In genomic region chr21:36867506-36867905, GRCh38 we compare ENCODE assay signal across 26 cellular contexts.
"Had no signal": no experiment of that assay in that cellular context is flagged by ENCODE, and none has a peak within 500 bp of the region (broad histone marks: within the 10 kb centered on the region; RNA-seq: fewer than 3 reads in every experiment).

No MANE protein-coding gene starts in this region.

- ATAC-seq: effector memory CD8-positive, alpha-beta T cell; heart left ventricle; left lobe of liver; mucosa of descending colon; stimulated activated effector memory CD8-positive, alpha-beta T cell treated with anti-CD3 and anti-CD28 coated beads, Interleukin-12 subunit alpha, Interleukin-12 subunit beta, amount 100 ng/mL, for 72 hours had no signal

- H3K36me3 ChIP-seq: heart left ventricle, ovary, right atrium auricular region, sigmoid colon, stomach, thyroid gland, upper lobe of left lung had no signal

- DNase-seq: cerebellar nuclear complex; cortex of kidney; effector memory CD8-positive, alpha-beta T cell; erythroblast; heart left ventricle; kidney; mesenchymal stem cell; mucosa of descending colon; naive B cell; nucleus accumbens; ovary; posterior cingulate gyrus; sigmoid colon; stimulated activated CD4-positive, alpha-beta T cell treated with anti-CD3 and anti-CD28 coated beads, Interleukin-2, amount 100 ng/mL, for 24 hours; stimulated activated CD4-positive, alpha-beta T cell treated with anti-CD3 and anti-CD28 coated beads, Interleukin-4, amount 100 ng/mL, for 24 hours; stimulated activated naive CD4-positive, alpha-beta T cell treated with Interleukin-2 at 50 U/mL for 16 hours; stomach; thyroid gland; upper lobe of left lung had no signal

- H3K9me3 Mint-ChIP-seq: effector memory CD8-positive, alpha-beta T cell; mesothelial cell of epicardium; naive B cell; nephron; stimulated activated effector memory CD8-positive, alpha-beta T cell treated with anti-CD3 and anti-CD28 coated beads, Interleukin-12 subunit alpha, Interleukin-12 subunit beta, amount 100 ng/mL, for 72 hours had no signal

- H3K36me3 Mint-ChIP-seq: mesothelial cell of epicardium; stimulated activated effector memory CD8-positive, alpha-beta T cell treated with anti-CD3 and anti-CD28 coated beads, Interleukin-12 subunit alpha, Interleukin-12 subunit beta, amount 100 ng/mL, for 72 hours had no signal

- H3K4me3 Mint-ChIP-seq: effector memory CD8-positive, alpha-beta T cell; mesothelial cell of epicardium; naive B cell; nephron; stimulated activated effector memory CD8-positive, alpha-beta T cell treated with anti-CD3 and anti-CD28 coated beads, Interleukin-12 subunit alpha, Interleukin-12 subunit beta, amount 100 ng/mL, for 72 hours had no signal

- H3K27ac Mint-ChIP-seq: mesothelial cell of epicardium; stimulated activated effector memory CD8-positive, alpha-beta T cell treated with anti-CD3 and anti-CD28 coated beads, Interleukin-12 subunit alpha, Interleukin-12 subunit beta, amount 100 ng/mL, for 72 hours had no signal

- H3K27me3 ChIP-seq: heart left ventricle, hepatocyte, ovary, right atrium auricular region, sigmoid colon, stomach, thyroid gland, upper lobe of left lung had no signal

- H3K27me3 Mint-ChIP-seq: effector memory CD8-positive, alpha-beta T cell; naive B cell had no signal

- H3K27ac ChIP-seq: heart left ventricle, hepatocyte, ovary, right atrium auricular region, sigmoid colon, stomach, thyroid gland, upper lobe of left lung had no signal

- H3K9me3 ChIP-seq: heart left ventricle, mucosa of descending colon, ovary, right atrium auricular region, sigmoid colon, stomach, thyroid gland, upper lobe of left lung had no signal

- H3K4me3 ChIP-seq: heart left ventricle, hepatocyte, lung, mucosa of descending colon, ovary, right atrium auricular region, sigmoid colon, stomach, thyroid gland, upper lobe of left lung had no signal

- H3K4me1 ChIP-seq: sigmoid colon, stomach, upper lobe of left lung had no signal
